ENCODE assay signal across 9 cellular contexts in the genomic region with DNA sequence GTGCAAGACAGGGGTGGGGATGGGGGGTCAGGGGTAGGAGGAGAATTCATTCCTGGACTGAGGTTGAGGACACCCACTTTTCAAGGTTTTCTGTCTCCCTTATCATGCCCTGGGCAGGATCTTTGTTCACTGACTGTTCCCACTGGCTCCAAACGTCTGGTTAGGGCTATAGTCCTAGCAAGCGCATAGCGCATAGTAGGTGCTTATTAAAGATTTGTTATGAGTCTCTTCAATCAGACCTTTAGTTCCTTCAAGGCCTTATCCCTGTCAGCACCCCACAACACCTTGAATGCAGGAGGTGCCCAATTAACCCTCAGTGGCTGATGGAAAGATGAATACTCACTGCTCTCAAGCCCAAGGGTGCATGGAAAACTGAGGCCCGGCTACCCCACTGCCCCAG.
DNase-seq lines count a peak whose midpoint lies in the region; ATAC-seq and TF ChIP-seq lines count a peak whose summit lies in the region.
"Had no signal": no experiment of that assay in that cellular context is flagged by ENCODE, and none has a peak within 500 bp of the region (broad histone marks: within the 10 kb centered on the region; RNA-seq: fewer than 3 reads in every experiment).

No MANE protein-coding gene starts in this region.

- peak overlapping the region; percentile 40 to 75 for H3K27ac ChIP-seq in ascending aorta
- peak overlapping the region; percentile 67 for H3K27ac ChIP-seq in lower lobe of right lung
- peak overlapping the region; percentile 73 to 84 for H3K27ac ChIP-seq in testis

- peak overlapping the region; percentile 75 for H3K4me3 Mint-ChIP-seq in activated T-cell treated with anti-CD3 and anti-CD28 coated beads, Interleukin-2, amount 50 U/mL, for 24 hours

- no peak for TF ChIP-seq POLR2A in testis (IDR thresholded peaks at IDR 0.05)

- H3K27me3 ChIP-seq in ascending aorta: no peaks in the 10 kb centered on the region
- no peaks in the 10 kb centered on the region for H3K27me3 ChIP-seq in lower lobe of right lung (ENCODE audit: low read depth)
- no peaks in the 10 kb centered on the region for H3K27me3 ChIP-seq in testis

- no peaks in the 10 kb centered on the region for H3K9me3 Mint-ChIP-seq in activated T-cell treated with anti-CD3 and anti-CD28 coated beads, Interleukin-2, amount 50 U/mL, for 24 hours

- ATAC-seq in lower lobe of right lung: no peak
- no peak for ATAC-seq in HG03342 (IDR thresholded peaks at IDR 0.05; ENCODE audit: unreplicated experiment)

- DNase-seq in activated T-cell treated with anti-CD3 and anti-CD28 coated beads, Interleukin-2, amount 50 U/mL, for 24 hours: no peak
- DNase-seq in activated T-cell treated with anti-CD3 and anti-CD28 coated beads for 4 hours (no peak), ascending aorta (ENCODE audit: low spot score in 2 of 2) (no peak), lower lobe of right lung (no peak), testis (no peak), SKM-1 (lab: John Stamatoyannopoulos, UW; ENCODE audit: unreplicated experiment) (no peak), NCI-H2227 treated with DMSO at 0.1 percent for 48 hours (lab: John Stamatoyannopoulos, UW) (no peak)
- DNase-seq: AML-193 had no signal

- intact Hi-C loops in ascending aorta (cut with DNase I) (no loop called here), lower lobe of right lung (cut with DNase I) (no loop called here), testis (cut with DNase I; ENCODE audit: low total_unique reads) (loop anchor here (5.0 kb wide), 1 partner anchor 75 kb away; no protein-coding TSS in a partner anchor)

- H3K27me3 Mint-ChIP-seq in activated T-cell treated with anti-CD3 and anti-CD28 coated beads, Interleukin-2, amount 50 U/mL, for 24 hours: no peaks in the 10 kb centered on the region

- no peaks in the 10 kb centered on the region for H3K36me3 Mint-ChIP-seq in activated T-cell treated with anti-CD3 and anti-CD28 coated beads, Interleukin-2, amount 50 U/mL, for 24 hours (ENCODE audit: low read depth)

- peak overlapping the region; percentile 89 for H3K27ac Mint-ChIP-seq in activated T-cell treated with anti-CD3 and anti-CD28 coated beads, Interleukin-2, amount 50 U/mL, for 24 hours

- H3K4me1 Mint-ChIP-seq in activated T-cell treated with anti-CD3 and anti-CD28 coated beads, Interleukin-2, amount 50 U/mL, for 24 hours (ENCODE audit: low read depth): peaks cover 20% of the 10 kb centered on the region

- H3K4me3 ChIP-seq in ascending aorta (no peak overlapping the region), lower lobe of right lung (peak overlapping the region; percentile 32), testis (no peak overlapping the region)

- H3K36me3 ChIP-seq in ascending aorta (no peaks in the 10 kb centered on the region), lower lobe of right lung (no peaks in the 10 kb centered on the region), testis (ENCODE audit: low read depth, missing control alignments) (no peaks in the 10 kb centered on the region)

- no peaks in the 10 kb centered on the region for H3K4me1 ChIP-seq in ascending aorta
- peaks cover 37% of the 10 kb centered on the region for H3K4me1 ChIP-seq in lower lobe of right lung
- peaks cover 23% of the 10 kb centered on the region for H3K4me1 ChIP-seq in testis

- 41 to 50% methylated on average over 3 to 4 of the region's 4 CpGs for WGBS in testis, 2 donors

- H3K9me3 ChIP-seq in ascending aorta: no peaks in the 10 kb centered on the region
- H3K9me3 ChIP-seq in lower lobe of right lung: no peaks in the 10 kb centered on the region
- no peaks in the 10 kb centered on the region for H3K9me3 ChIP-seq in testis

- TF ChIP-seq CTCF in ascending aorta (IDR thresholded peaks at IDR 0.05): no peak
- no peak for TF ChIP-seq CTCF in lower lobe of right lung (IDR thresholded peaks at IDR 0.05)
- TF ChIP-seq CTCF in testis (IDR thresholded peaks at IDR 0.05): no peak
